24 cellular contexts compared by ENCODE assay signal in the genomic region with DNA sequence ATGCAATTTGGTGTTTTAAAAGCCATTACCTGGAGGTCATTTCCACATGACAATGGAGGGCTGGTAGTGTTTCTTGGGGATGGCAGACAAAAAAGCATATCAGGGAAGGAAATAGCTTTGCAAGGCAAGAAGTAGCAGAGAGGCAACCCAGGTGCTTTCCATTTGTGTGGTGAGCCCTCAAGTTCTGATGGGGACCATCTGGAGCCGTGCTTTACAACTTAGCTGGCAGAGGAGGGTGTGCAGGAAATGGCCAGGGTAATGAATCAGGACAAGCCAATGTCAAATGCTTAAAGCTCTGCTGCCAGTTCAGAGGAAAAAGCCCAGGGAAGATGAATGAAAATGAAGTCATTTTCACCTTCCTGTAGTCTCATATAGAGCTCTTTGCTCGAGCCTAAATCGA.
"Had no signal": no experiment of that assay in that cellular context is flagged by ENCODE, and none has a peak within 500 bp of the region (broad histone marks: within the 10 kb centered on the region; RNA-seq: fewer than 3 reads in every experiment).

No MANE protein-coding gene starts in this region.

- H3K4me1 ChIP-seq: tibial nerve, uterus had no signal

- H3K27me3 ChIP-seq: tibial nerve, uterus had no signal

- H3K4me1 Mint-ChIP-seq: T-cell had no signal

- H3K27ac ChIP-seq: tibial nerve, uterus had no signal

- DNase-seq: activated CD4-positive, alpha-beta T cell treated with anti-CD3 and anti-CD28 coated beads for 48 hours; activated CD4-positive, CD25-positive, alpha-beta regulatory T cell; activated CD8-positive, alpha-beta memory T cell treated with anti-CD3 and anti-CD28 coated beads, Interleukin-2, amount 50 U/mL, for 4 hours; activated CD8-positive, alpha-beta T cell treated with anti-CD3 and anti-CD28 coated beads for 36 hours; activated naive CD4-positive, alpha-beta T cell treated with anti-CD3 and anti-CD28 coated beads for 36 hours; activated T-cell treated with anti-CD3 and anti-CD28 coated beads, Interleukin-2, amount 50 U/mL, for 4 hours; anterior cingulate cortex; effector memory CD4-positive, alpha-beta T cell; foreskin melanocyte; glutamatergic neuron; hippocampal formation; left colon; midbrain; nephron progenitor cell; occipital lobe; stimulated activated CD8-positive, alpha-beta memory T cell treated with anti-CD3 and anti-CD28 coated beads, Interleukin-4, amount 100 ng/mL, for 48 hours; stimulated activated naive CD8-positive, alpha-beta T cell treated with anti-CD3 and anti-CD28 coated beads, Interleukin-15, Interleukin-2, amounts not matched to agents 100 U/mL and 50 U/mL, for 24 hours; substantia nigra; T-cell; T-helper 9 cell; uterus had no signal

- ATAC-seq: activated CD8-positive, alpha-beta T cell treated with anti-CD3 and anti-CD28 coated beads for 36 hours; activated T-cell treated with anti-CD3 and anti-CD28 coated beads, Interleukin-2, amount 50 U/mL, for 4 hours; left colon; stimulated activated naive CD8-positive, alpha-beta T cell treated with anti-CD3 and anti-CD28 coated beads, Interleukin-15, Interleukin-2, amounts not matched to agents 100 U/mL and 50 U/mL, for 24 hours; T-cell had no signal

- H3K4me3 Mint-ChIP-seq: activated CD8-positive, alpha-beta T cell treated with anti-CD3 and anti-CD28 coated beads for 36 hours; activated naive CD4-positive, alpha-beta T cell treated with anti-CD3 and anti-CD28 coated beads for 36 hours; activated T-cell treated with anti-CD3 and anti-CD28 coated beads, Interleukin-2, amount 50 U/mL, for 4 hours; nephron progenitor cell; T-cell had no signal

- H3K36me3 Mint-ChIP-seq: T-cell had no signal

- FAIRE-seq: islet of Langerhans had no signal

- H3K9me3 ChIP-seq: uterus had no signal

- H3K27ac Mint-ChIP-seq: activated CD8-positive, alpha-beta T cell treated with anti-CD3 and anti-CD28 coated beads for 36 hours; activated naive CD4-positive, alpha-beta T cell treated with anti-CD3 and anti-CD28 coated beads for 36 hours; nephron progenitor cell; T-cell had no signal

- H3K4me3 ChIP-seq: lung, tibial nerve, uterus had no signal

- H3K36me3 ChIP-seq: tibial nerve, uterus had no signal

- H3K9me3 Mint-ChIP-seq: activated naive CD4-positive, alpha-beta T cell treated with anti-CD3 and anti-CD28 coated beads for 36 hours; activated T-cell treated with anti-CD3 and anti-CD28 coated beads, Interleukin-2, amount 50 U/mL, for 4 hours; nephron progenitor cell; T-cell had no signal
